Comparison of ENCODE assay signal across 20 cellular contexts in the genomic region with DNA sequence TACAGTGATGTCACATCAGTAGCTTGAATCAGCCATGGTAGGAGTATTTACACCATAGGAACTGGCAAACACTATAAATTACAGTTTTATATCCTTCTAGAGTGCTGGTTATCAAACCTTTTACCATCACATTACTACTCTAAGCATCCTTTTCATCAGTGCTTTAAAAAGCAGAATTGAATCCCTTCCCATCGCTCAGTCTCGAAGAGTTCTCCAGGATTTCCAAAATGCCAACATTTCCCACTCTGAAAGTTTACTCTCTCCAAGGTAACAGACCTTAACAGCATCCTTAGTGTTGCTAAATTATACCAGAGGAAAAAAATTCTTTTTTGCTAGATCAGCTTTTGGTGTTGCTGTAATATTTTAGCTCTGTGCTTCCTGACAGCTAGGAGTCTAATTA.
"Had no signal": no experiment of that assay in that cellular context is flagged by ENCODE, and none has a peak within 500 bp of the region (broad histone marks: within the 10 kb centered on the region; RNA-seq: fewer than 3 reads in every experiment).

No MANE protein-coding gene starts in this region.

- H3K36me3 Mint-ChIP-seq: IgD-negative memory B cell had no signal

- H3K9ac ChIP-seq: KMS-11 had no signal

- H3K9me3 ChIP-seq: SJSA1 had no signal

- FAIRE-seq: K562, RCC 7860 had no signal

- H3K4me3 Mint-ChIP-seq: IgD-negative memory B cell had no signal

- H3K27ac ChIP-seq: KMS-11, SJSA1, SK-N-MC had no signal

- H3K4me3 ChIP-seq: K562, SJSA1, SK-N-MC had no signal

- H3K4me1 Mint-ChIP-seq: IgD-negative memory B cell had no signal

- H3K27ac Mint-ChIP-seq: IgD-negative memory B cell had no signal

- H3K36me3 ChIP-seq: SJSA1 had no signal

- H3K4me1 ChIP-seq: SJSA1 had no signal

- ATAC-seq: K562 had no signal

- H3K27me3 ChIP-seq: SJSA1 had no signal

- H3K4me2 ChIP-seq: KMS-11 had no signal

- DNase-seq: Kasumi-1, MM.1S, NCI-H1092 treated with DMSO at 0.1 percent for 48 hours, NCI-H1436, NCI-H187, NCI-H2081 treated with DMSO at 0.1 percent for 48 hours, NCI-H2171 treated with DMSO at 0.1 percent for 48 hours, NCI-H446 treated with DMSO at 0.1 percent for 48 hours, NCI-H524 treated with DMSO at 0.1 percent for 48 hours, NCI-H69, NCI-H82, Right ventricle myocardium superior, RPMI8226, SIG-M5 had no signal
